24 cellular contexts compared by ENCODE assay signal in genomic region chr16:75138233-75138632, GRCh38. TPM values are rescaled to one million over a fixed set of nuclear protein-coding genes. Genes with fewer than 3 reads are reported as not detected.
"Had no signal": no experiment of that assay in that cellular context is flagged by ENCODE, and none has a peak within 500 bp of the region (broad histone marks: within the 10 kb centered on the region; RNA-seq: fewer than 3 reads in every experiment).

No MANE protein-coding gene starts in this region.

- DNase-seq: activated CD4-positive, alpha-beta T cell treated with anti-CD3 and anti-CD28 coated beads for 1 hour; activated CD4-positive, alpha-beta T cell treated with anti-CD3 and anti-CD28 coated beads, Interleukin-2, amount 50 U/mL, for 4 hours; activated CD8-positive, alpha-beta memory T cell treated with anti-CD3 and anti-CD28 coated beads, Interleukin-2, amount 50 U/mL, for 48 hours; activated naive CD4-positive, alpha-beta T cell treated with Interleukin-2 at 50 U/mL for 16 hours; activated naive CD8-positive, alpha-beta T cell treated with anti-CD3 and anti-CD28 coated beads for 36 hours; activated T-cell treated with anti-CD3 and anti-CD28 coated beads, Interleukin-2, amount 50 U/mL, for 4 hours; amygdala; foreskin keratinocyte; naive B cell; retina; sigmoid colon; spleen; stimulated activated CD4-positive, alpha-beta T cell treated with anti-CD3 and anti-CD28 coated beads, Interleukin-4, amount 100 ng/mL, for 1 hour; stimulated activated naive CD4-positive, alpha-beta T cell treated with Interleukin-2 at 50 U/mL for 16 hours; substantia nigra; T-cell; thyroid gland had no signal

- H3K36me3 Mint-ChIP-seq: activated naive CD8-positive, alpha-beta T cell treated with anti-CD3 and anti-CD28 coated beads for 36 hours; naive B cell; T-cell had no signal

- ATAC-seq: activated T-cell treated with anti-CD3 and anti-CD28 coated beads, Interleukin-2, amount 50 U/mL, for 4 hours; foreskin keratinocyte; SK-N-SH treated with all-trans-retinoic acid at 6 μM for 48 hours had no signal

- H3K27ac Mint-ChIP-seq: activated naive CD8-positive, alpha-beta T cell treated with anti-CD3 and anti-CD28 coated beads for 36 hours; naive B cell; progenitor cell of endocrine pancreas; T-cell; T-helper 2 cell treated with Interferon-gamma antibody and Interleukin-4, amounts not matched to agents 5 μg/mL and 100 μg/mL, for 36 hours had no signal

- H3K4me2 ChIP-seq: hepatocyte had no signal

- H2AFZ ChIP-seq: hepatocyte had no signal

- H3K9me3 Mint-ChIP-seq: activated naive CD8-positive, alpha-beta T cell treated with anti-CD3 and anti-CD28 coated beads for 36 hours; activated T-cell treated with anti-CD3 and anti-CD28 coated beads, Interleukin-2, amount 50 U/mL, for 4 hours; T-cell; T-helper 2 cell treated with Interferon-gamma antibody and Interleukin-4, amounts not matched to agents 5 μg/mL and 100 μg/mL, for 36 hours had no signal

- FAIRE-seq: islet of Langerhans had no signal

- H3K27me3 ChIP-seq: cardiac muscle cell, foreskin keratinocyte, hepatocyte, sigmoid colon, thyroid gland had no signal

- H3K9me3 ChIP-seq: sigmoid colon, spleen, thyroid gland had no signal

- H3K4me1 ChIP-seq: foreskin keratinocyte, sigmoid colon, thyroid gland had no signal

- H3K79me2 ChIP-seq: hepatocyte had no signal

- H3K27ac ChIP-seq: cardiac muscle cell, foreskin keratinocyte, hepatocyte, sigmoid colon, spleen, thyroid gland had no signal

- H3K27me3 Mint-ChIP-seq: progenitor cell of endocrine pancreas had no signal

- H3K4me3 Mint-ChIP-seq: activated naive CD8-positive, alpha-beta T cell treated with anti-CD3 and anti-CD28 coated beads for 36 hours; activated T-cell treated with anti-CD3 and anti-CD28 coated beads, Interleukin-2, amount 50 U/mL, for 4 hours; T-cell; T-helper 2 cell treated with Interferon-gamma antibody and Interleukin-4, amounts not matched to agents 5 μg/mL and 100 μg/mL, for 36 hours had no signal

- H3K36me3 ChIP-seq: cardiac muscle cell, sigmoid colon, spleen, thyroid gland had no signal

- H3K4me3 ChIP-seq: cardiac muscle cell, hepatocyte, sigmoid colon, thyroid gland had no signal

RNA-seq across cellular contexts. Expression of gene LDHD, which starts 21.7 kb away (rescaled TPM):
- total RNA-seq: activated CD8-positive, alpha-beta memory T cell treated with anti-CD3 and anti-CD28 coated beads for 36 hours; activated naive CD8-positive, alpha-beta T cell treated with anti-CD3 and anti-CD28 coated beads for 36 hours had no signal
